8 cellular contexts compared by ENCODE assay signal in genomic region chr6:85669735-85670194, GRCh38. TPM values are rescaled to one million over a fixed set of nuclear protein-coding genes. Genes with fewer than 3 reads are reported as not detected.
DNase-seq lines count a peak whose midpoint lies in the region; ATAC-seq and TF ChIP-seq lines count a peak whose summit lies in the region.

No MANE protein-coding gene starts in this region.

- in situ Hi-C loops in SK-MEL-5 (cut with HindIII; ENCODE audit: low pct_unique_long_range_greater_than_20kb, low sequenced_read_pairs) (no loop called here), astrocyte of the spinal cord (cut with HindIII; ENCODE audit: low sequenced_read_pairs) (no loop called here)

- peaks cover 12% of the 10 kb centered on the region for H3K36me3 ChIP-seq in osteoblast (ENCODE audit: insufficient read depth, low read length)

- peak; percentile 98 for ATAC-seq in HG03108 (IDR thresholded peaks at IDR 0.05; ENCODE audit: unreplicated experiment)

- TF ChIP-seq POLR2A in GM19099 (IDR thresholded peaks at IDR 0.05; ENCODE audit: extremely low read depth, insufficient read length, low read depth), result peak; percentile 38

- H2AFZ ChIP-seq in osteoblast (ENCODE audit: low read length), result no peak overlapping the region

- H3K27me3 ChIP-seq in osteoblast (ENCODE audit: insufficient read depth, low read length), result no peaks in the 10 kb centered on the region

- H3K79me2 ChIP-seq in osteoblast (ENCODE audit: insufficient read depth, low read length), result peaks cover 9% of the 10 kb centered on the region

- H3K4me2 ChIP-seq in osteoblast (ENCODE audit: insufficient read depth, low read length), result no peak overlapping the region

- H3K27ac ChIP-seq in osteoblast (ENCODE audit: low read depth, low read length), result no peak overlapping the region

- no peaks in the 10 kb centered on the region for H3K9me3 ChIP-seq in osteoblast (ENCODE audit: low read depth, low read length)

- no peak overlapping the region for H3K4me3 ChIP-seq in astrocyte of the spinal cord (ENCODE audit: low read depth, low read length)
- no peak overlapping the region for H3K4me3 ChIP-seq in osteoblast (ENCODE audit: insufficient read depth, low read length)

- H4K20me1 ChIP-seq in osteoblast (ENCODE audit: insufficient read depth, low read length), result peaks cover 8% of the 10 kb centered on the region

- TF ChIP-seq CTCF in AG09319 (IDR thresholded peaks at IDR 0.05; ENCODE audit: low read depth, low read length) (no peak), astrocyte of the spinal cord (IDR thresholded peaks at IDR 0.05; ENCODE audit: low read depth, low read length) (no peak), osteoblast (IDR thresholded peaks at IDR 0.05; ENCODE audit: extremely low read depth, low read depth, low read length) (no peak)

- peaks cover 6% of the 10 kb centered on the region for H3K4me1 ChIP-seq in osteoblast (ENCODE audit: insufficient read depth, low read length)

- DNase-seq in AG09319 (ENCODE audit: extremely low read depth, low read depth) (peak; percentile 42), SK-MEL-5 (ENCODE audit: low read depth, low spot score) (peak; percentile 84), astrocyte of the spinal cord (ENCODE audit: low read depth, low spot score) (peak; percentile 65), osteoblast (ENCODE audit: insufficient read length, low spot score, missing footprints) (peak; percentile 46), NCI-H510A (lab: John Stamatoyannopoulos, UW) (no peak), middle frontal gyrus (ENCODE audit: extremely low spot score, low spot score) (no peak)

RNA-seq across cellular contexts. Expression of gene SYNCRIP, which starts 27.1 kb away (rescaled TPM):
- 67.5 and 68.1 TPM in 2 replicates for total RNA-seq in SK-MEL-5 (2014; rRNA removed; shearing (Covaris generic))
- 60.5 and 77.0 TPM in 2 replicates for polyA plus RNA-seq in SK-MEL-5 (2015; cell fraction: cytosol; rRNA removed)
- 47.0 and 54.4 TPM in 2 replicates for polyA plus RNA-seq in SK-MEL-5 (2015; cell fraction: nucleus; rRNA removed)
- 59.4 and 59.8 TPM in 2 replicates for total RNA-seq in osteoblast

Comparison
In these comparisons a context has a peak if more than half of its experiments do, and no peak if none do; other contexts are left out.
1. DNase-seq: peak in AG09319 (single experiment), SK-MEL-5 (single experiment), astrocyte of the spinal cord (single experiment) and osteoblast (single experiment); none in NCI-H510A (single experiment) and middle frontal gyrus (single experiment).